In genomic region chr2:46479265-46479664, GRCh38 we compare ENCODE assay signal across 2 cellular contexts.
TF ChIP-seq lines count a peak whose summit lies in the region.

TSS of gene TMEM247 (plus strand) at chr2:46479565.

TF ChIP-seq in IMR-90, 13 proteins besides CTCF, POLR2A, EP300 and RAD21:
- TF ChIP-seq CEBPB (IDR thresholded peaks at IDR 0.05; ENCODE audit: low read depth, low read length) (no peak), NFE2L2 (IDR thresholded peaks at IDR 0.05; ENCODE audit: low read depth, low read length) (no peak), MXI1 (IDR thresholded peaks at IDR 0.05; ENCODE audit: borderline replicate concordance, low read depth, low read length) (no peak), SMC3 (IDR thresholded peaks at IDR 0.05; ENCODE audit: low read depth, low read length) (no peak), MAZ (IDR thresholded peaks at IDR 0.05; ENCODE audit: borderline replicate concordance, low read depth, low read length) (no peak), MAFK (IDR thresholded peaks at IDR 0.05; ENCODE audit: low read depth, low read length) (no peak), ELK1 (IDR thresholded peaks at IDR 0.05; ENCODE audit: borderline replicate concordance, low read depth, low read length) (no peak), BHLHE40 (IDR thresholded peaks at IDR 0.05; ENCODE audit: low read depth, low read length) (no peak), FOS (IDR thresholded peaks at IDR 0.05; ENCODE audit: low read depth, low read length) (no peak), RCOR1 (IDR thresholded peaks at IDR 0.05; ENCODE audit: insufficient replicate concordance, low read length) (no peak), RFX5 (IDR thresholded peaks at IDR 0.05; ENCODE audit: low read depth, low read length) (no peak), CHD1 (IDR thresholded peaks at IDR 0.05; ENCODE audit: low read depth, low read length) (no peak), USF2 (IDR thresholded peaks at IDR 0.05; ENCODE audit: low read depth, low read length) (no peak)
TF ChIP-seq in IMR-90: peak in this region for 0.

TF ChIP-seq in K562, 482 proteins besides CTCF, POLR2A, EP300 and RAD21:
- TF ChIP-seq RBM17 (IDR thresholded peaks at IDR 0.05; ENCODE audit: borderline replicate concordance, low read depth, low read length) (no peak), ZSCAN32 (CRISPR knock-in tag; IDR thresholded peaks at IDR 0.05) (no peak)
TF ChIP-seq in K562: peak in this region for 0.
